ENCODE assay signal across 8 cellular contexts in genomic region chr3:25856902-25857518, GRCh38.
DNase-seq lines count a peak whose midpoint lies in the region; ATAC-seq and TF ChIP-seq lines count a peak whose summit lies in the region.

No MANE protein-coding gene starts in this region.

- intact Hi-C loops in body of pancreas (cut with DNase I) (no loop called here), posterior cingulate gyrus (cut with DNase I) (loop anchor here (1.0 to 5.0 kb wide), 2 partner anchors 195 to 209 kb away; partner anchors contain the start of gene TOP2B)

- DNase-seq in DMS114 treated with DMSO at 0.1 percent for 48 hours (lab: John Stamatoyannopoulos, UW; ENCODE audit: unreplicated experiment) (peak; percentile 9), NCI-H2227 treated with DMSO at 0.1 percent for 48 hours (lab: John Stamatoyannopoulos, UW) (peak; percentile 2), body of pancreas (peak in 3 of 4 donors; percentile 6 to 35 (median 19)), cortex of kidney (lab: John Stamatoyannopoulos, UW) (no peak), posterior cingulate gyrus (no peak)

- H3K9me3 ChIP-seq in body of pancreas: no peaks in the 10 kb centered on the region
- no peaks in the 10 kb centered on the region for H3K9me3 ChIP-seq in liver (ENCODE audit: control insufficient read depth in 4 of 4, low read length in 3 of 4)

- no peak for TF ChIP-seq POLR2A in body of pancreas (IDR thresholded peaks at IDR 0.05)

- no peaks in the 10 kb centered on the region for H3K27me3 ChIP-seq in body of pancreas
- H3K27me3 ChIP-seq in liver (ENCODE audit: control insufficient read depth in 4 of 4, insufficient read depth in 4 of 4, low read length in 3 of 4): no peaks in the 10 kb centered on the region

- WGBS in body of pancreas, 2 donors: 63 to 68% methylated on average over 3 of the region's 3 CpGs
- WGBS in liver: 47% methylated on average over 3 of the region's 3 CpGs

- TF ChIP-seq RAD21 in liver (IDR thresholded peaks at IDR 0.05): peak; percentile 77 to 85

- H3K27ac ChIP-seq in body of pancreas (no peak overlapping the region), liver (ENCODE audit: low read depth in 1 of 2, low read length in 2 of 2) (no peak overlapping the region)

- no peak overlapping the region for H3K9ac ChIP-seq in liver (ENCODE audit: low read depth in 1 of 2, low read length in 2 of 2)

- ATAC-seq in GM19023 (IDR thresholded peaks at IDR 0.05; ENCODE audit: unreplicated experiment) (peak; percentile 89), HG03064 (IDR thresholded peaks at IDR 0.05; ENCODE audit: low read depth, unreplicated experiment) (peak; percentile 84), body of pancreas (peak; percentile 65)

- H3K4me1 ChIP-seq in body of pancreas (no peaks in the 10 kb centered on the region), liver (ENCODE audit: control insufficient read depth in 4 of 4, insufficient read depth in 4 of 4, low read length in 3 of 4) (no peaks in the 10 kb centered on the region)

- H3K4me3 ChIP-seq in body of pancreas (no peak overlapping the region), liver (ENCODE audit: low read depth in 1 of 3, low read length in 3 of 3) (no peak overlapping the region)

- no peaks in the 10 kb centered on the region for H3K36me3 ChIP-seq in body of pancreas (replicated peaks in 1 of 2; ENCODE audit: insufficient read depth in 1 of 2, low read depth in 2 of 2)
- no peaks in the 10 kb centered on the region for H3K36me3 ChIP-seq in liver (ENCODE audit: control insufficient read depth in 4 of 4, insufficient read depth in 3 of 4, low read depth in 1 of 4, low read length in 3 of 4)

- TF ChIP-seq CTCF in body of pancreas (IDR thresholded peaks at IDR 0.05) (peak; percentile 44 to 75 (median 70)), liver (IDR thresholded peaks at IDR 0.05; ENCODE audit: low read depth, low read length, missing input control) (peak; percentile 76)

TF ChIP-seq in liver, 16 proteins besides CTCF, POLR2A, EP300 and RAD21:
- TF ChIP-seq YY1 (IDR thresholded peaks at IDR 0.05) (no peak), GABPA (IDR thresholded peaks at IDR 0.05 in 1 of 2, conservative IDR thresholded peaks at IDR 0.05 in 1 of 2) (no peak), HNF4A (conservative IDR thresholded peaks at IDR 0.05) (no peak), NR2F2 (IDR thresholded peaks at IDR 0.05) (no peak), ATF3 (IDR thresholded peaks at IDR 0.05) (no peak), TAF1 (conservative IDR thresholded peaks at IDR 0.05) (no peak)

Comparison
In these comparisons a context has a peak if more than half of its experiments do, and no peak if none do; other contexts are left out.
1. DNase-seq: peak in DMS114 treated with DMSO at 0.1 percent for 48 hours (single experiment), NCI-H2227 treated with DMSO at 0.1 percent for 48 hours (single experiment) and body of pancreas (3 of 4); none in cortex of kidney (single experiment) and posterior cingulate gyrus (0 of 10).
2. Peak in every context shown above with its lines, with median percentiles within 50 percentile points of each other: ATAC-seq.